8 cellular contexts compared by ENCODE assay signal in the genomic region with DNA sequence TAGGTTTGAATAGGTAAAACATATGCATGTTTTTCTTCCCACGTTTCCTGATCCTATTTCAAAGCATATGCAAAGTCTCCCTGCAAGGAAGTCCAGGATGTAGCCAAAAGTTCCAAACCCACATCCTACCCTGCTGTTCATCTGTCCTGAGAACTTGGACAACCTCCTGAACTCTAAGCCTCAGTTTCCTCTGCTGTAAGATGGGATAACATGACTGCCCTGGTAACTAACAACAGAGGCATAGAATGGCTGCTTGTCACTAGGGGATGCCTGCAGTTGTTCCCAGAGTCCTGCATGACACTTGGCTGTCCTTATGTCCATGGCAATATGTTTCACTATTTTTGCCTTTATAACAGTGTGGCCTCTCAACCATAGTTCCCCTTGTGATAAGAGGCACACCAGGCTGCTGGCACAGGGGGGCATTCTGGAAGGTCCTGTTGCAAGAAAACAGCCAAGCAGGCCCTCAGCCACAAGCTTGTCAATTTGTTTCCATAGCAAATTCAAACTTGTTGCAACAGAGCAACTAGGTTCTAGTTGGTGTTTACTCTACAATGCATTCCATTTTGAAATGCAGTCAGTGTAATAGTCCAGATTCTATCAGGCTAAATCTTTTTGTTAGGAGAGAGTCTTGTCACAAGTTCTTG. TPM values are rescaled to one million over a fixed set of nuclear protein-coding genes. Genes with fewer than 3 reads are reported as not detected.
DNase-seq lines count a peak whose midpoint lies in the region; ATAC-seq and TF ChIP-seq lines count a peak whose summit lies in the region.

No MANE protein-coding gene starts in this region.

- no peak overlapping the region for H3K27ac ChIP-seq in mammary epithelial cell (ENCODE audit: insufficient read depth, low read depth, low read length)
- H3K27ac ChIP-seq in mesodermal cell (ENCODE audit: low read depth, low read length, severe bottlenecking) = no peak overlapping the region

- peaks cover 25% of the 10 kb centered on the region for H3K4me1 ChIP-seq in mammary epithelial cell (ENCODE audit: insufficient read depth, low read length)
- peaks cover 22% of the 10 kb centered on the region for H3K4me1 ChIP-seq in mesodermal cell (ENCODE audit: control insufficient read depth, insufficient read depth, low read length, poor library complexity, severe bottlenecking)

- no peaks in the 10 kb centered on the region for H3K36me3 ChIP-seq in mammary epithelial cell (ENCODE audit: insufficient read depth, low read length)
- H3K36me3 ChIP-seq in mesodermal cell (ENCODE audit: control insufficient read depth, insufficient read depth, low read length) = peaks cover 20% of the 10 kb centered on the region

- peak overlapping the region; percentile 87 to 96 (median 92) for H3K4me3 Mint-ChIP-seq in IgD-negative memory B cell

- ATAC-seq in GM21723 (IDR thresholded peaks at IDR 0.05; ENCODE audit: unreplicated experiment) = no peak

- CTCF ChIA-PET in mammary epithelial cell (lab: Charles Lee; ENCODE audit: low non-redundant PET) = interaction anchor here (0.6 kb wide), 1 partner anchor 63 kb away, joined by 3 read pairs; no protein-coding TSS in a partner anchor

- WGBS in mammary epithelial cell (ENCODE audit: low coverage, missing lambda C conversion rate) = 0% methylated on average over 1 of the region's 1 CpG
- 57% methylated on average over 1 of the region's 1 CpG; no CpG with 5 or more reads in 1 of the 2 experiments for WGBS in mesodermal cell (ENCODE audit: insufficient coverage in 2 of 2), 2 experiments

- H3K36me3 Mint-ChIP-seq in IgD-negative memory B cell = no peaks in the 10 kb centered on the region

- H3K27ac Mint-ChIP-seq in IgD-negative memory B cell = peak overlapping the region in 1 of 3 donors; percentile 96

- no peak for TF ChIP-seq CTCF in mammary epithelial cell (conservative IDR thresholded peaks at IDR 0.05 in 1 of 2, IDR thresholded peaks at IDR 0.05 in 1 of 2; ENCODE audit: extremely low read depth in 1 of 2, insufficient read depth in 1 of 2, low read depth in 1 of 2, low read length in 2 of 2)

- H3K9me3 ChIP-seq in mammary epithelial cell (replicated peaks; ENCODE audit: insufficient read depth, low read length) (no peaks in the 10 kb centered on the region), mesodermal cell (ENCODE audit: control insufficient read depth, low read length) (no peaks in the 10 kb centered on the region)

- intact Hi-C loops in mammary epithelial cell (cut with micrococcal nuclease) = no loop called here

- H3K4me3 ChIP-seq in mammary epithelial cell (replicated peaks in 1 of 3; ENCODE audit: insufficient read depth in 1 of 3, low read depth in 2 of 3, low read length in 3 of 3) = peak overlapping the region; percentile 68 to 76 (median 72)
- peak overlapping the region; percentile 95 for H3K4me3 ChIP-seq in mesodermal cell (ENCODE audit: extremely low read depth, insufficient read depth, low read length, poor library complexity, severe bottlenecking)

- H3K4me2 ChIP-seq in mammary epithelial cell (ENCODE audit: insufficient read depth, low read depth, low read length) = peak overlapping the region; percentile 87

- in situ Hi-C loops in mammary epithelial cell (cut with MboI; ENCODE audit: low sequenced_read_pairs in 2 of 2) = no loop called here

- dilution Hi-C loops in mammary epithelial cell (cut with HindIII; ENCODE audit: low sequenced_read_pairs) = no loop called here

- H2AFZ ChIP-seq in mammary epithelial cell (ENCODE audit: low read depth, low read length) = no peak overlapping the region

- no peaks in the 10 kb centered on the region for H3K27me3 Mint-ChIP-seq in IgD-negative memory B cell

- no peaks in the 10 kb centered on the region for H3K9me3 Mint-ChIP-seq in IgD-negative memory B cell

- DNase-seq in AG08396 (ENCODE audit: low spot score) (peak; percentile 54), mammary epithelial cell (no peak), superior temporal gyrus (ENCODE audit: extremely low spot score) (no peak), COR-L47 (lab: John Stamatoyannopoulos, UW) (no peak), NCI-H2171 (lab: John Stamatoyannopoulos, UW) (no peak)

- H3K4me1 Mint-ChIP-seq in IgD-negative memory B cell = peaks cover 34 to 44% (median 42%) of the 10 kb centered on the region in 3 donors

- no peaks in the 10 kb centered on the region for H4K20me1 ChIP-seq in mammary epithelial cell (ENCODE audit: insufficient read depth, low read length)

- H3K79me2 ChIP-seq in mammary epithelial cell (ENCODE audit: insufficient read depth, low read length) = peaks cover 52% of the 10 kb centered on the region

- no TSS peak for BruUV-seq in mammary epithelial cell (replicated peaks; lab: Mats Ljungman, UMichigan)

- no peak overlapping the region for H3K9ac ChIP-seq in mammary epithelial cell (ENCODE audit: insufficient read depth, low read length)

- H3K27me3 ChIP-seq in mammary epithelial cell (ENCODE audit: insufficient read depth, low read length) = no peaks in the 10 kb centered on the region

RNA-seq across cellular contexts. Expression of a gene that starts 1.5 kb away (rescaled TPM):
- polyA plus RNA-seq in IgD-negative memory B cell (17.8 TPM), mammary epithelial cell (159 TPM)
- 100 to 1,000 TPM; 122 to 332 TPM for total RNA-seq in mammary epithelial cell
- polyA minus RNA-seq in mammary epithelial cell = 309 TPM
- 265 TPM for polyA plus RNA-seq in mesodermal cell (2013, experiment 1 of 2)
- 248 TPM for polyA plus RNA-seq in mesodermal cell (2013, experiment 2 of 2)

RNA-seq across cellular contexts. Expression of a gene that starts 12.1 kb away (rescaled TPM):
- polyA plus RNA-seq in IgD-negative memory B cell = 93.7 TPM
- total RNA-seq in mammary epithelial cell = 10 to 100 TPM; 25.0 to 86.1 TPM
- 121 TPM for polyA plus RNA-seq in mammary epithelial cell
- polyA minus RNA-seq in mammary epithelial cell = 34.3 TPM
- 42.2 TPM for polyA plus RNA-seq in mesodermal cell (2013, experiment 1 of 2)
- polyA plus RNA-seq in mesodermal cell (2013, experiment 2 of 2) = 38.4 TPM

RNA-seq across cellular contexts. Expression of a gene that starts 14.4 kb away (rescaled TPM):
- 57.3 TPM for polyA plus RNA-seq in IgD-negative memory B cell
- total RNA-seq in mammary epithelial cell = 10 to 100 TPM; 22.2 to 69.7 TPM
- polyA plus RNA-seq in mammary epithelial cell = 102 TPM
- polyA minus RNA-seq in mammary epithelial cell = 169 TPM
- polyA plus RNA-seq in mesodermal cell (2013, experiment 1 of 2) = 88.8 TPM
- polyA plus RNA-seq in mesodermal cell (2013, experiment 2 of 2) = 79.1 TPM

RNA-seq across cellular contexts. Expression of a gene that starts 24.4 kb away (rescaled TPM):
- polyA plus RNA-seq in IgD-negative memory B cell (39.7 TPM), mammary epithelial cell (62.3 TPM)
- 10 to 100 TPM; 27.0 to 42.7 TPM for total RNA-seq in mammary epithelial cell
- polyA minus RNA-seq in mammary epithelial cell = 33.3 TPM
- polyA plus RNA-seq in mesodermal cell (2013, experiment 1 of 2) = 31.7 TPM
- 24.1 TPM for polyA plus RNA-seq in mesodermal cell (2013, experiment 2 of 2)

RNA-seq across cellular contexts. Expression of a gene that starts 24.7 kb away (rescaled TPM):
- polyA plus RNA-seq in IgD-negative memory B cell (11.5 TPM), mammary epithelial cell (10.5 TPM)
- 10 to 100 TPM in 1 of 2 donors, 1 to 10 TPM in 1; 9.3 to 24.3 TPM for total RNA-seq in mammary epithelial cell
- polyA minus RNA-seq in mammary epithelial cell = 19.3 TPM
- polyA plus RNA-seq in mesodermal cell (2013, experiment 1 of 2) = 31.7 TPM
- 24.9 TPM for polyA plus RNA-seq in mesodermal cell (2013, experiment 2 of 2)
